ENCODE assay signal across 15 cellular contexts in genomic region chr11:103803062-103803461, GRCh38.
A peak's percentile ranks its signal among the peaks of the same experiment; 100 is the strongest.
DNase-seq lines count a peak whose midpoint lies in the region; ATAC-seq and TF ChIP-seq lines count a peak whose summit lies in the region.
"Had no signal": no experiment of that assay in that cellular context is flagged by ENCODE, and none has a peak within 500 bp of the region (broad histone marks: within the 10 kb centered on the region; RNA-seq: fewer than 3 reads in every experiment).

No MANE protein-coding gene starts in this region.

- no peak overlapping the region for H3K4me3 ChIP-seq in retinal pigment epithelial cell (ENCODE audit: low read length)
- H3K4me3 ChIP-seq: BLaER1 had no signal

- DNase-seq in RKO (ENCODE audit: low spot score) (peak; percentile 3), fibroblast of peridontal ligament (ENCODE audit: extremely low read depth) (peak; percentile 41), retinal pigment epithelial cell (ENCODE audit: low read depth) (peak; percentile 92), NCI-H1105 treated with DMSO at 0.1 percent for 48 hours (lab: John Stamatoyannopoulos, UW) (no peak), G401 (ENCODE audit: low spot score) (no peak)
- DNase-seq: activated CD4-positive, alpha-beta memory T cell treated with anti-CD3 and anti-CD28 coated beads for 36 hours; activated T-cell treated with anti-CD3 and anti-CD28 coated beads, Interleukin-2, amount 50 U/mL, for 4 hours; naive thymus-derived CD8-positive, alpha-beta T cell; NCI-H2029 treated with DMSO at 0.1 percent for 48 hours; NCI-H446 treated with DMSO at 0.1 percent for 48 hours; stimulated activated CD4-positive, alpha-beta T cell treated with anti-CD3 and anti-CD28 coated beads, Interleukin-4, amount 100 ng/mL, for 4 hours; substantia nigra had no signal

- ATAC-seq in GM18502 (IDR thresholded peaks at IDR 0.05; ENCODE audit: poor library complexity, unreplicated experiment) (peak; percentile 30), GM18858 (IDR thresholded peaks at IDR 0.05; ENCODE audit: unreplicated experiment) (no peak)
- ATAC-seq: activated T-cell treated with anti-CD3 and anti-CD28 coated beads, Interleukin-2, amount 50 U/mL, for 4 hours; naive thymus-derived CD8-positive, alpha-beta T cell had no signal

- in situ Hi-C loops in G401 (cut with HindIII; ENCODE audit: low sequenced_read_pairs) = no loop called here

- TF ChIP-seq CTCF in retinal pigment epithelial cell (conservative IDR thresholded peaks at IDR 0.05; ENCODE audit: low read depth, low read length) = no peak

Comparison
In these comparisons a context has a peak if more than half of its experiments do, and no peak if none do; other contexts are left out.
1. DNase-seq: peak in RKO (single experiment), fibroblast of peridontal ligament (single experiment) and retinal pigment epithelial cell (single experiment); none in NCI-H1105 treated with DMSO at 0.1 percent for 48 hours (single experiment) and G401 (single experiment).